1 cellular context compared by ENCODE assay signal in the genomic region with DNA sequence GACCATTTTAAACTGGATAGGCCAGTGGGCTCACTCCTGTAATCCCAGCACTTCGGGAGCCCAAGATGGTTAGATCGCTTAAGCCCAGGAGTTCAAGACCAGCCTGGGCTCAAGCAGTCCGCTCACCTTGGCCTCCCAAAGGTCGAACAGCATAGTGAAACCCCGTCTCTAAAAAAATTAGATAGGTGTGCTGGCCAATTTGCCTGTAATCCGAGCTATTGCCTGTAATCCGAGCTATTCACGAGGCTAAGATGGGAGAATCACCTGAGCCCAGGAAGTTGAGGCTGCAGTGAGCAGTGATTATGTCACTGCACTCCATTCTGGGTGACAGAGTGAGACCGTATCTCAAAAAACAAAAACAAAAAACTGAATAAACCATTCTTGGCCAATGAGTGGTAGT.
TF ChIP-seq lines count a peak whose summit lies in the region.

No MANE protein-coding gene starts in this region.

TF ChIP-seq in K562, 482 proteins besides CTCF, POLR2A, EP300 and RAD21:
- TF ChIP-seq ZNF592 (IDR thresholded peaks at IDR 0.05): no peak
- no peak for TF ChIP-seq ZNF224 (CRISPR knock-in tag; IDR thresholded peaks at IDR 0.05)
- TF ChIP-seq TCF7L2 (IDR thresholded peaks at IDR 0.05; ENCODE audit: low read depth, low read length): no peak
- TF ChIP-seq RHOXF2B (CRISPR knock-in tag; conservative IDR thresholded peaks at IDR 0.05): no peak
- TF ChIP-seq SAFB2 (IDR thresholded peaks at IDR 0.05; ENCODE audit: borderline replicate concordance, low read depth, low read length, severe bottlenecking): no peak
- TF ChIP-seq, protein P1, sequence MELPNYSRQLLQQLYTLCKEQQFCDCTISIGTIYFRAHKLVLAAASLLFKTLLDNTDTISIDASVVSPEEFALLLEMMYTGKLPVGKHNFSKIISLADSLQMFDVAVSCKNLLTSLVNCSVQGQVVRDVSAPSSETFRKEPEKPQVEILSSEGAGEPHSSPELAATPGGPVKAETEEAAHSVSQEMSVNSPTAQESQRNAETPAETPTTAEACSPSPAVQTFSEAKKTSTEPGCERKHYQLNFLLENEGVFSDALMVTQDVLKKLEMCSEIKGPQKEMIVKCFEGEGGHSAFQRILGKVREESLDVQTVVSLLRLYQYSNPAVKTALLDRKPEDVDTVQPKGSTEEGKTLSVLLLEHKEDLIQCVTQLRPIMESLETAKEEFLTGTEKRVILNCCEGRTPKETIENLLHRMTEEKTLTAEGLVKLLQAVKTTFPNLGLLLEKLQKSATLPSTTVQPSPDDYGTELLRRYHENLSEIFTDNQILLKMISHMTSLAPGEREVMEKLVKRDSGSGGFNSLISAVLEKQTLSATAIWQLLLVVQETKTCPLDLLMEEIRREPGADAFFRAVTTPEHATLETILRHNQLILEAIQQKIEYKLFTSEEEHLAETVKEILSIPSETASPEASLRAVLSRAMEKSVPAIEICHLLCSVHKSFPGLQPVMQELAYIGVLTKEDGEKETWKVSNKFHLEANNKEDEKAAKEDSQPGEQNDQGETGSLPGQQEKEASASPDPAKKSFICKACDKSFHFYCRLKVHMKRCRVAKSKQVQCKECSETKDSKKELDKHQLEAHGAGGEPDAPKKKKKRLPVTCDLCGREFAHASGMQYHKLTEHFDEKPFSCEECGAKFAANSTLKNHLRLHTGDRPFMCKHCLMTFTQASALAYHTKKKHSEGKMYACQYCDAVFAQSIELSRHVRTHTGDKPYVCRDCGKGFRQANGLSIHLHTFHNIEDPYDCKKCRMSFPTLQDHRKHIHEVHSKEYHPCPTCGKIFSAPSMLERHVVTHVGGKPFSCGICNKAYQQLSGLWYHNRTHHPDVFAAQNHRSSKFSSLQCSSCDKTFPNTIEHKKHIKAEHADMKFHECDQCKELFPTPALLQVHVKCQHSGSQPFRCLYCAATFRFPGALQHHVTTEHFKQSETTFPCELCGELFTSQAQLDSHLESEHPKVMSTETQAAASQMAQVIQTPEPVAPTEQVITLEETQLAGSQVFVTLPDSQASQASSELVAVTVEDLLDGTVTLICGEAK (IDR thresholded peaks at IDR 0.05): no peak
- TF ChIP-seq, protein P1 (CRISPR knock-in tag; IDR thresholded peaks at IDR 0.05): no peak
- TF ChIP-seq GABPB1 (CRISPR knock-in tag; IDR thresholded peaks at IDR 0.05): no peak
- no peak for TF ChIP-seq TRIM24 (IDR thresholded peaks at IDR 0.05)
- TF ChIP-seq, protein P2, sequence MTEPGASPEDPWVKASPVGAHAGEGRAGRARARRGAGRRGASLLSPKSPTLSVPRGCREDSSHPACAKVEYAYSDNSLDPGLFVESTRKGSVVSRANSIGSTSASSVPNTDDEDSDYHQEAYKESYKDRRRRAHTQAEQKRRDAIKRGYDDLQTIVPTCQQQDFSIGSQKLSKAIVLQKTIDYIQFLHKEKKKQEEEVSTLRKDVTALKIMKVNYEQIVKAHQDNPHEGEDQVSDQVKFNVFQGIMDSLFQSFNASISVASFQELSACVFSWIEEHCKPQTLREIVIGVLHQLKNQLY (CRISPR knock-in tag; conservative IDR thresholded peaks at IDR 0.05): no peak
- TF ChIP-seq ZBTB49 (CRISPR knock-in tag; IDR thresholded peaks at IDR 0.05; ENCODE audit: borderline replicate concordance): no peak
- TF ChIP-seq SMC3 (conservative IDR thresholded peaks at IDR 0.05; ENCODE audit: insufficient read depth, low read depth, low read length): no peak
TF ChIP-seq in K562: peak in this region for 0.
